Comparison of ENCODE assay signal across 1 cellular context in genomic region chr3:52013802-52014598, GRCh38.
TF ChIP-seq lines count a peak whose summit lies in the region.

No MANE protein-coding gene starts in this region.

TF ChIP-seq in A549, 52 proteins besides CTCF, POLR2A, EP300 and RAD21 (continued from another document):
- TF ChIP-seq TFCP2L1 (CRISPR knock-in tag; IDR thresholded peaks at IDR 0.05) (no peak), CBX2 (IDR thresholded peaks at IDR 0.05; ENCODE audit: borderline replicate concordance, low read depth) (no peak), HOXB5 (CRISPR knock-in tag; IDR thresholded peaks at IDR 0.05) (no peak), ATOH8 (CRISPR knock-in tag; IDR thresholded peaks at IDR 0.05; ENCODE audit: low read depth) (no peak), EHMT2 (IDR thresholded peaks at IDR 0.05; ENCODE audit: low read depth) (no peak), NR3C1 (IDR thresholded peaks at IDR 0.05) (no peak), HMGXB4 (CRISPR knock-in tag; IDR thresholded peaks at IDR 0.05; ENCODE audit: borderline replicate concordance) (no peak), ZC3H11A (IDR thresholded peaks at IDR 0.05) (no peak), MAZ (IDR thresholded peaks at IDR 0.05; ENCODE audit: borderline replicate concordance, low read depth, low read length) (no peak), FOXS1 (CRISPR knock-in tag; IDR thresholded peaks at IDR 0.05) (no peak), EHF (CRISPR knock-in tag; IDR thresholded peaks at IDR 0.05) (no peak), RFX5 (IDR thresholded peaks at IDR 0.05) (no peak), SREBF2 (IDR thresholded peaks at IDR 0.05) (no peak)
- TF ChIP-seq, protein P1, sequence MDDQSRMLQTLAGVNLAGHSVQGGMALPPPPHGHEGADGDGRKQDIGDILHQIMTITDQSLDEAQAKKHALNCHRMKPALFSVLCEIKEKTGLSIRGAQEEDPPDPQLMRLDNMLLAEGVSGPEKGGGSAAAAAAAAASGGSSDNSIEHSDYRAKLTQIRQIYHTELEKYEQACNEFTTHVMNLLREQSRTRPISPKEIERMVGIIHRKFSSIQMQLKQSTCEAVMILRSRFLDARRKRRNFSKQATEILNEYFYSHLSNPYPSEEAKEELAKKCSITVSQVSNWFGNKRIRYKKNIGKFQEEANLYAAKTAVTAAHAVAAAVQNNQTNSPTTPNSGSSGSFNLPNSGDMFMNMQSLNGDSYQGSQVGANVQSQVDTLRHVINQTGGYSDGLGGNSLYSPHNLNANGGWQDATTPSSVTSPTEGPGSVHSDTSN (IDR thresholded peaks at IDR 0.05): no peak
- TF ChIP-seq, protein P2, sequence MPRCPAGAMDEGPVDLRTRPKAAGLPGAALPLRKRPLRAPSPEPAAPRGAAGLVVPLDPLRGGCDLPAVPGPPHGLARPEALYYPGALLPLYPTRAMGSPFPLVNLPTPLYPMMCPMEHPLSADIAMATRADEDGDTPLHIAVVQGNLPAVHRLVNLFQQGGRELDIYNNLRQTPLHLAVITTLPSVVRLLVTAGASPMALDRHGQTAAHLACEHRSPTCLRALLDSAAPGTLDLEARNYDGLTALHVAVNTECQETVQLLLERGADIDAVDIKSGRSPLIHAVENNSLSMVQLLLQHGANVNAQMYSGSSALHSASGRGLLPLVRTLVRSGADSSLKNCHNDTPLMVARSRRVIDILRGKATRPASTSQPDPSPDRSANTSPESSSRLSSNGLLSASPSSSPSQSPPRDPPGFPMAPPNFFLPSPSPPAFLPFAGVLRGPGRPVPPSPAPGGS (IDR thresholded peaks at IDR 0.05): no peak
